Comparison of ENCODE assay signal across 1 cellular context in the genomic region with DNA sequence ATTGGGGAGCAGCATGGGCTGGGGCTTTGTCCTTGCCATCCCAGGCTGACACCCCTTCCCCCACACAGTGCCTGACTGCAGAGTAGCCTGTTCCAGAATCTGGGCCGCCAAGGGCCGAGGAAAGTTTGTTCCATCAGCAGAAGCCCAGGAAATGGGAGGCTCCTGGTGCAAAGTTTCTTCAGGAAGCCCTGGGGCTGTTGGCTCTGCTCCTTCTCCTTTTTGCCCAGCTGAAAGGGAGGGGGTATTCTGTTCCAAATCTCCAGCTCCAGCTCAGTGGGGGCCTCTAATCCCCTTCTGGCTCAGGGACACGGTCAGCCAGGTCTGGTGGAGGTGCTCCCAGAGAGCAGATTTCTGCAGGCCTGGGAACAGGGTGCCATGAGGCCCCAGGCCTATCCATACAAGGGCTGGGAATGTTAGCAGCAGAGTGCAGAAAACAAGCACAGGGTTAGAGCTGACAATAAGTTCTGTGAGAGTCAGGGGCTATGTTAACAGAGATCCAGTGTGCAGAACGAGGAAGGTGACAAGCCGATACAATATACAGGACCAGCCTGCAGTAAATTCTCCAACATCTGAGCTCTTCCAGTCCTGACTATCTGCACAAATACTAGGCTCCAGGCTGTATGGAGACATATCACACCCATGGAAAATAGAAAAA.
TF ChIP-seq lines count a peak whose summit lies in the region.

No MANE protein-coding gene starts in this region.

TF ChIP-seq in GM23338, 12 proteins besides CTCF, POLR2A, EP300 and RAD21:
- TF ChIP-seq ZNF462 (CRISPR knock-in tag; IDR thresholded peaks at IDR 0.05), result no peak
- no peak for TF ChIP-seq ZNF331 (CRISPR knock-in tag; IDR thresholded peaks at IDR 0.05; ENCODE audit: low read depth)
- TF ChIP-seq REST (IDR thresholded peaks at IDR 0.05; ENCODE audit: unreplicated experiment), result no peak
- TF ChIP-seq POLR2AphosphoS5 (IDR thresholded peaks at IDR 0.05; ENCODE audit: low read depth), result no peak
- no peak for TF ChIP-seq STAT1 (IDR thresholded peaks at IDR 0.05; ENCODE audit: unreplicated experiment)
- no peak for TF ChIP-seq ZNF114 (CRISPR knock-in tag; IDR thresholded peaks at IDR 0.05)
- TF ChIP-seq EZH2 (IDR thresholded peaks at IDR 0.05; ENCODE audit: low read depth, unreplicated experiment), result no peak
- TF ChIP-seq CREB1 (CRISPR knock-in tag; IDR thresholded peaks at IDR 0.05; ENCODE audit: low read depth), result no peak
- no peak for TF ChIP-seq NANOG (IDR thresholded peaks at IDR 0.05; ENCODE audit: borderline replicate concordance)
- TF ChIP-seq JUNB (IDR thresholded peaks at IDR 0.05; ENCODE audit: unreplicated experiment), result no peak
- TF ChIP-seq ETS1 (IDR thresholded peaks at IDR 0.05), result no peak
